Comparison of ENCODE assay signal across 11 cellular contexts in genomic region chr4:169201144-169202124, GRCh38.
A peak's percentile ranks its signal among the peaks of the same experiment; 100 is the strongest.
DNase-seq lines count a peak whose midpoint lies in the region; ATAC-seq, FAIRE-seq and TF ChIP-seq lines count a peak whose summit lies in the region.
"Had no signal": no experiment of that assay in that cellular context is flagged by ENCODE, and none has a peak within 500 bp of the region (broad histone marks: within the 10 kb centered on the region; RNA-seq: fewer than 3 reads in every experiment).

No MANE protein-coding gene starts in this region.

- in situ Hi-C loops in GM12878 (cut with MboI) = no loop called here

- WGBS in GM12878 (ENCODE audit: insufficient coverage, insufficient replicate concordance, low lambda C conversion rate, missing lambda C conversion rate) = 79% methylated on average over 5 of the region's 5 CpGs

- POLR2A ChIA-PET in GM12878 (lab: Charles Lee) = interaction anchor here (0.6 to 2.1 kb wide), 7 partner anchors 8 to 97 kb away, joined by 3 to 6 read pairs (median 3); no protein-coding TSS in a partner anchor
- POLR2A ChIA-PET in activated CD4-positive, alpha-beta memory T cell treated with anti-CD3 and anti-CD28 coated beads, Interleukin-2, amount 10 ng/mL, durations not matched to agents 7 days and 5 days (lab: Charles Lee) = no interaction called here

- TF ChIP-seq POLR2A in GM12878 (IDR thresholded peaks at IDR 0.05; ENCODE audit: low read depth, low read length) = no peak

- no peak for FAIRE-seq in GM12878 (lab: Jason Lieb, UNC)
- peak; percentile 75 for FAIRE-seq in islet of Langerhans (lab: Jason Lieb, UNC)

- no peak for TF ChIP-seq RAD21 in GM12878 (IDR thresholded peaks at IDR 0.05; ENCODE audit: insufficient read depth, low read depth, low read length)

- H2AFZ ChIP-seq in GM12878 (ENCODE audit: control insufficient read depth, low read depth, low read length) = no peak overlapping the region

- DNase-seq in GM12878 (ENCODE audit: low read depth, low spot score) (no peak), HPDE6-E6E7 (ENCODE audit: extremely low spot score) (no peak), MG63 (no peak)
- no peak for DNase-seq in activated CD4-positive, alpha-beta memory T cell treated with anti-CD3 and anti-CD28 coated beads, Interleukin-2, amount 10 ng/mL, durations not matched to agents 7 days and 5 days
- DNase-seq: activated T-cell treated with anti-CD3 and anti-CD28 coated beads, Interleukin-2, amount 50 U/mL, for 24 hours; esophagus squamous epithelium; SIG-M5 had no signal

- H3K4me2 ChIP-seq in GM12878 (ENCODE audit: control insufficient read depth, insufficient read depth) = no peak overlapping the region

- H3K4me3 ChIP-seq in GM12878 (no peak overlapping the region), stomach smooth muscle (ENCODE audit: low read length in 2 of 2) (no peak overlapping the region), MG63 (no peak overlapping the region)
- H3K4me3 ChIP-seq: esophagus squamous epithelium had no signal

- RAD21 ChIA-PET in GM12878 (lab: Charles Lee; ENCODE audit: unreplicated experiment) = interaction anchor here (0.5 to 3.3 kb wide), 8 partner anchors 8 to 110 kb away, joined by 3 to 19 read pairs (median 4); no protein-coding TSS in a partner anchor

- peak; percentile 28 for ATAC-seq in GM21447 (IDR thresholded peaks at IDR 0.05; ENCODE audit: unreplicated experiment)
- ATAC-seq in GM12878 = peak; percentile 41
- no peak for ATAC-seq in activated T-helper 17 cell treated with anti-CD3 and anti-CD28 coated beads, Interleukin-2, amount 50 U/mL, for 72 hours (replicated peaks)

- SMC1A ChIA-PET in GM12878 (lab: Charles Lee; ENCODE audit: uncharacterized antibody, unreplicated experiment) = interaction anchor here (1.0 to 3.3 kb wide), 13 partner anchors 10 to 284 kb away, joined by 3 to 21 read pairs (median 5); no protein-coding TSS in a partner anchor

- peaks cover 7% of the 10 kb centered on the region for H3K79me2 ChIP-seq in GM12878 (ENCODE audit: control insufficient read depth, insufficient read depth, low read length)

- H3K27ac Mint-ChIP-seq in activated T-helper 17 cell treated with anti-CD3 and anti-CD28 coated beads, Interleukin-2, amount 50 U/mL, for 72 hours = no peak overlapping the region
- no peak overlapping the region for H3K27ac Mint-ChIP-seq in activated CD4-positive, alpha-beta memory T cell treated with anti-CD3 and anti-CD28 coated beads, Interleukin-2, amount 10 ng/mL, durations not matched to agents 7 days and 5 days
- H3K27ac Mint-ChIP-seq: activated T-cell treated with anti-CD3 and anti-CD28 coated beads, Interleukin-2, amount 50 U/mL, for 24 hours had no signal

- no peaks in the 10 kb centered on the region for H3K9me3 Mint-ChIP-seq in activated T-helper 17 cell treated with anti-CD3 and anti-CD28 coated beads, Interleukin-2, amount 50 U/mL, for 72 hours
- no peaks in the 10 kb centered on the region for H3K9me3 Mint-ChIP-seq in activated CD4-positive, alpha-beta memory T cell treated with anti-CD3 and anti-CD28 coated beads, Interleukin-2, amount 10 ng/mL, durations not matched to agents 7 days and 5 days
- H3K9me3 Mint-ChIP-seq: activated T-cell treated with anti-CD3 and anti-CD28 coated beads, Interleukin-2, amount 50 U/mL, for 24 hours had no signal

- H3K9me3 ChIP-seq in GM12878 (replicated peaks; ENCODE audit: control insufficient read depth, insufficient read depth, low read length) (no peaks in the 10 kb centered on the region), stomach smooth muscle (ENCODE audit: control insufficient read depth in 2 of 2, low read length in 2 of 2) (no peaks in the 10 kb centered on the region), MG63 (no peaks in the 10 kb centered on the region)
- H3K9me3 ChIP-seq: esophagus squamous epithelium had no signal

- H3K9ac ChIP-seq in GM12878 (ENCODE audit: control insufficient read depth, insufficient read depth, low read length) = no peak overlapping the region
- peak overlapping the region in 1 of 2 donors; percentile 16 for H3K9ac ChIP-seq in stomach smooth muscle (ENCODE audit: low read length in 2 of 2)

- no peak overlapping the region for H3K4me3 Mint-ChIP-seq in activated T-helper 17 cell treated with anti-CD3 and anti-CD28 coated beads, Interleukin-2, amount 50 U/mL, for 72 hours
- H3K4me3 Mint-ChIP-seq in activated CD4-positive, alpha-beta memory T cell treated with anti-CD3 and anti-CD28 coated beads, Interleukin-2, amount 10 ng/mL, durations not matched to agents 7 days and 5 days = no peak overlapping the region
- H3K4me3 Mint-ChIP-seq: activated T-cell treated with anti-CD3 and anti-CD28 coated beads, Interleukin-2, amount 50 U/mL, for 24 hours had no signal

- BruUV-seq in GM12878 (replicated peaks; lab: Mats Ljungman, UMichigan) = no TSS peak

- H3K36me3 ChIP-seq in GM12878 (ENCODE audit: control insufficient read depth in 2 of 2, insufficient read depth in 2 of 2, low read length in 1 of 2) (peaks cover 0 to 4% of the 10 kb centered on the region in 2 experiments; a peak in 1 of 4 replicates), stomach smooth muscle (ENCODE audit: control insufficient read depth in 2 of 2, insufficient read depth in 2 of 2, low read length in 2 of 2) (no peaks in the 10 kb centered on the region), MG63 (no peaks in the 10 kb centered on the region)
- H3K36me3 ChIP-seq: esophagus squamous epithelium had no signal

- CTCF ChIA-PET in GM12878 (lab: Yijun Ruan, JAX) = interaction anchor here (1.2 kb wide), 1 partner anchor 286 kb away, joined by 5 read pairs; no protein-coding TSS in a partner anchor
- CTCF ChIA-PET in activated CD4-positive, alpha-beta memory T cell treated with anti-CD3 and anti-CD28 coated beads, Interleukin-2, amount 10 ng/mL, durations not matched to agents 7 days and 5 days (lab: Charles Lee) = no interaction called here

- H3K27me3 ChIP-seq in GM12878 (replicated peaks in 1 of 2; ENCODE audit: control insufficient read depth in 2 of 2, insufficient read depth in 2 of 2, low read length in 1 of 2) (no peaks in the 10 kb centered on the region), stomach smooth muscle (ENCODE audit: control insufficient read depth in 1 of 2, insufficient read depth in 2 of 2, low read length in 2 of 2) (no peaks in the 10 kb centered on the region), MG63 (no peaks in the 10 kb centered on the region)
- H3K27me3 ChIP-seq: esophagus squamous epithelium had no signal

- no peak overlapping the region; the same call in 1 of the 2 replicates for H3K27ac ChIP-seq in GM12878 (ENCODE audit: control insufficient read depth, insufficient read depth)
- peak overlapping the region; percentile 32 for H3K27ac ChIP-seq in stomach smooth muscle (ENCODE audit: low read length)
- H3K27ac ChIP-seq: esophagus squamous epithelium had no signal

- no peaks in the 10 kb centered on the region for H3K4me1 Mint-ChIP-seq in activated T-helper 17 cell treated with anti-CD3 and anti-CD28 coated beads, Interleukin-2, amount 50 U/mL, for 72 hours
- no peaks in the 10 kb centered on the region for H3K4me1 Mint-ChIP-seq in activated CD4-positive, alpha-beta memory T cell treated with anti-CD3 and anti-CD28 coated beads, Interleukin-2, amount 10 ng/mL, durations not matched to agents 7 days and 5 days

- H4K20me1 ChIP-seq in GM12878 (ENCODE audit: control insufficient read depth, insufficient read depth) = no peaks in the 10 kb centered on the region

- TF ChIP-seq CTCF in GM12878 (IDR thresholded peaks at IDR 0.05 in 2 of 3, conservative IDR thresholded peaks at IDR 0.05 in 1 of 3; ENCODE audit: control insufficient read depth in 2 of 3, extremely low read depth in 1 of 3, insufficient read depth in 1 of 3, low read depth in 3 of 3, low read length in 3 of 3) = no peak

- H3K4me1 ChIP-seq in GM12878 (ENCODE audit: control insufficient read depth, insufficient read depth, low read length) (no peaks in the 10 kb centered on the region), stomach smooth muscle (ENCODE audit: control insufficient read depth, insufficient read depth, low read length) (peaks cover 3% of the 10 kb centered on the region)

- H3K36me3 Mint-ChIP-seq in activated T-helper 17 cell treated with anti-CD3 and anti-CD28 coated beads, Interleukin-2, amount 50 U/mL, for 72 hours (ENCODE audit: low read depth) = no peaks in the 10 kb centered on the region
- H3K36me3 Mint-ChIP-seq in activated CD4-positive, alpha-beta memory T cell treated with anti-CD3 and anti-CD28 coated beads, Interleukin-2, amount 10 ng/mL, durations not matched to agents 7 days and 5 days (ENCODE audit: low read depth) = no peaks in the 10 kb centered on the region

- no peak for TF ChIP-seq EP300 in GM12878 (IDR thresholded peaks at IDR 0.05; ENCODE audit: borderline replicate concordance in 1 of 2, control insufficient read depth in 1 of 2, low read depth in 2 of 2, low read length in 2 of 2)

- intact Hi-C loops in GM12878 (cut with micrococcal nuclease; ENCODE audit: unreplicated experiment) = no loop called here

- H3K27me3 Mint-ChIP-seq in activated T-helper 17 cell treated with anti-CD3 and anti-CD28 coated beads, Interleukin-2, amount 50 U/mL, for 72 hours = peaks cover 9% of the 10 kb centered on the region
- peaks cover 5% of the 10 kb centered on the region for H3K27me3 Mint-ChIP-seq in activated CD4-positive, alpha-beta memory T cell treated with anti-CD3 and anti-CD28 coated beads, Interleukin-2, amount 10 ng/mL, durations not matched to agents 7 days and 5 days

TF ChIP-seq in GM12878, 131 proteins besides CTCF, POLR2A, EP300 and RAD21 (continues in another document):
- TF ChIP-seq YBX1 (IDR thresholded peaks at IDR 0.05) = no peak
- no peak for TF ChIP-seq DPF2 (IDR thresholded peaks at IDR 0.05)
- no peak for TF ChIP-seq RELA (IDR thresholded peaks at IDR 0.05; ENCODE audit: borderline replicate concordance, partially characterized antibody)
- no peak for TF ChIP-seq ZNF622 (IDR thresholded peaks at IDR 0.05)
- TF ChIP-seq ZNF217 (IDR thresholded peaks at IDR 0.05) = no peak
- TF ChIP-seq ZNF274 (IDR thresholded peaks at IDR 0.05; ENCODE audit: insufficient read depth, insufficient read length) = no peak
- no peak for TF ChIP-seq JUNB (IDR thresholded peaks at IDR 0.05)
- no peak for TF ChIP-seq POLR2AphosphoS2 (IDR thresholded peaks at IDR 0.05; ENCODE audit: low read depth, low read length)
- TF ChIP-seq HDAC2 (IDR thresholded peaks at IDR 0.05) = no peak
- TF ChIP-seq RCOR1 (conservative IDR thresholded peaks at IDR 0.05; ENCODE audit: low read depth, low read length) = no peak
- TF ChIP-seq NR2C2 (IDR thresholded peaks at IDR 0.05; ENCODE audit: borderline replicate concordance, control insufficient read depth, insufficient read length, low read depth) = no peak
- no peak for TF ChIP-seq JUND (IDR thresholded peaks at IDR 0.05; ENCODE audit: low read depth, low read length)
